In the genomic region with DNA sequence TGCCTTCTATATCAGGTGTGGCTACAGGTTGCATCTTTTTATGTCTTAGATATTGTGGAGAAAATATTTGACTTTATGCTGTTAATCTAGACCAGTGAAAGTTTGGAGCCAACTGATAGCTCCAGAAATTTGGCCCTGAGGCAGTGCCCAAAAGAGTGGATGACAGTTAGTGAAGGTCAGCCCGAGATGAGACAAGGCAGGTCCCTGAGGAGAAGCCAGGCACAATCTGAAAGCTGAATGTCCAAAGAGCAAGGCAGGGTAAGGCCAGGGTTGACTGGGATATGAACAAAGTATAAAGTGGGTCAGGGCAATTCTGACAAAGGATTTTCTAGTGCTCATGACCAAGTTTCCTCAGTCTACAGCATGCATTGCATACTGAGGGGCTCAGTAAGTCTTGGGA, we compare ENCODE assay signal across 25 cellular contexts.
"Had no signal": no experiment of that assay in that cellular context is flagged by ENCODE, and none has a peak within 500 bp of the region (broad histone marks: within the 10 kb centered on the region; RNA-seq: fewer than 3 reads in every experiment).

No MANE protein-coding gene starts in this region.

- H3K4me3 Mint-ChIP-seq: naive thymus-derived CD4-positive, alpha-beta T cell; natural killer cell; nephron; neural progenitor cell; stimulated activated effector memory CD8-positive, alpha-beta T cell treated with anti-CD3 and anti-CD28 coated beads, Interleukin-12 subunit alpha, Interleukin-12 subunit beta, amount 100 ng/mL, for 72 hours; stimulated activated naive CD8-positive, alpha-beta T cell treated with anti-CD3 and anti-CD28 coated beads, Interleukin-15, amount 100 ng/mL, for 72 hours had no signal

- ATAC-seq: naive thymus-derived CD4-positive, alpha-beta T cell; natural killer cell; psoas muscle; right cardiac atrium; right lobe of liver; stimulated activated effector memory CD8-positive, alpha-beta T cell treated with anti-CD3 and anti-CD28 coated beads, Interleukin-12 subunit alpha, Interleukin-12 subunit beta, amount 100 ng/mL, for 72 hours; stimulated activated naive CD8-positive, alpha-beta T cell treated with anti-CD3 and anti-CD28 coated beads, Interleukin-15, amount 100 ng/mL, for 72 hours; stimulated activated naive CD8-positive, alpha-beta T cell treated with anti-CD3 and anti-CD28 coated beads, Interleukin-15, Interleukin-2, amounts not matched to agents 100 U/mL and 50 U/mL, for 24 hours had no signal

- DNase-seq: naive thymus-derived CD4-positive, alpha-beta T cell; natural killer cell; occipital lobe; ovary; posterior cingulate gyrus; psoas muscle; right cardiac atrium; right lobe of liver; sigmoid colon; small intestine; stimulated activated CD4-positive, alpha-beta T cell treated with anti-CD3 and anti-CD28 coated beads, Interleukin-15, amount 100 ng/mL, for 24 hours; stimulated activated CD4-positive, alpha-beta T cell treated with anti-CD3 and anti-CD28 coated beads, Interleukin-2, amount 100 ng/mL, for 24 hours; stimulated activated CD4-positive, alpha-beta T cell treated with anti-CD3 and anti-CD28 coated beads, Interleukin-2, amount 100 ng/mL, for 48 hours; stimulated activated CD4-positive, alpha-beta T cell treated with anti-CD3 and anti-CD28 coated beads, Interleukin-4, amount 100 ng/mL, for 24 hours; stimulated activated naive CD4-positive, alpha-beta T cell; stimulated activated naive CD8-positive, alpha-beta T cell treated with anti-CD3 and anti-CD28 coated beads, Interleukin-15, amount 100 ng/mL, for 72 hours; stimulated activated naive CD8-positive, alpha-beta T cell treated with anti-CD3 and anti-CD28 coated beads, Interleukin-15, Interleukin-2, amounts not matched to agents 100 U/mL and 50 U/mL, for 24 hours; substantia nigra; testis; trophoblast cell; upper lobe of left lung had no signal

- H3K27me3 Mint-ChIP-seq: progenitor cell of endocrine pancreas; stimulated activated naive CD8-positive, alpha-beta T cell treated with anti-CD3 and anti-CD28 coated beads, Interleukin-15, amount 100 ng/mL, for 72 hours had no signal

- H3K9me3 Mint-ChIP-seq: nephron; neural progenitor cell; stimulated activated naive CD8-positive, alpha-beta T cell treated with anti-CD3 and anti-CD28 coated beads, Interleukin-15, amount 100 ng/mL, for 72 hours had no signal

- H3K27ac Mint-ChIP-seq: naive thymus-derived CD4-positive, alpha-beta T cell; natural killer cell; nephron; neural progenitor cell; stimulated activated effector memory CD8-positive, alpha-beta T cell treated with anti-CD3 and anti-CD28 coated beads, Interleukin-12 subunit alpha, Interleukin-12 subunit beta, amount 100 ng/mL, for 72 hours; stimulated activated naive CD8-positive, alpha-beta T cell treated with anti-CD3 and anti-CD28 coated beads, Interleukin-15, amount 100 ng/mL, for 72 hours had no signal

- H3K36me3 Mint-ChIP-seq: naive thymus-derived CD4-positive, alpha-beta T cell; natural killer cell; neural progenitor cell; stimulated activated effector memory CD8-positive, alpha-beta T cell treated with anti-CD3 and anti-CD28 coated beads, Interleukin-12 subunit alpha, Interleukin-12 subunit beta, amount 100 ng/mL, for 72 hours had no signal

- H3K4me1 Mint-ChIP-seq: naive thymus-derived CD4-positive, alpha-beta T cell; natural killer cell; stimulated activated effector memory CD8-positive, alpha-beta T cell treated with anti-CD3 and anti-CD28 coated beads, Interleukin-12 subunit alpha, Interleukin-12 subunit beta, amount 100 ng/mL, for 72 hours; stimulated activated naive CD8-positive, alpha-beta T cell treated with anti-CD3 and anti-CD28 coated beads, Interleukin-15, amount 100 ng/mL, for 72 hours had no signal
